In genomic region chr5:123367739-123368138, GRCh38 we compare ENCODE assay signal across 9 cellular contexts. TPM values are rescaled to one million over a fixed set of nuclear protein-coding genes. Genes with fewer than 3 reads are reported as not detected.
A peak's percentile ranks its signal among the peaks of the same experiment; 100 is the strongest.
DNase-seq lines count a peak whose midpoint lies in the region; ATAC-seq, FAIRE-seq and TF ChIP-seq lines count a peak whose summit lies in the region.
"Had no signal": no experiment of that assay in that cellular context is flagged by ENCODE, and none has a peak within 500 bp of the region (broad histone marks: within the 10 kb centered on the region; RNA-seq: fewer than 3 reads in every experiment).

No MANE protein-coding gene starts in this region.

- in situ Hi-C loops in astrocyte of the spinal cord (cut with HindIII; ENCODE audit: low sequenced_read_pairs) (no loop called here), GM13976 (cut with MboI; ENCODE audit: low sequenced_read_pairs, unreplicated experiment) (no loop called here)

- no peak for ATAC-seq in GM19452 (IDR thresholded peaks at IDR 0.05; ENCODE audit: unreplicated experiment)
- ATAC-seq in GM18870 (IDR thresholded peaks at IDR 0.05; ENCODE audit: unreplicated experiment): no peak

- TF ChIP-seq CTCF in D721Med (IDR thresholded peaks at IDR 0.05; ENCODE audit: insufficient read depth, missing control alignments) (peak; percentile 48), astrocyte of the spinal cord (IDR thresholded peaks at IDR 0.05; ENCODE audit: low read depth, low read length) (peak; percentile 29), GM13976 (IDR thresholded peaks at IDR 0.05; ENCODE audit: borderline replicate concordance, control extremely low read depth, extremely low read depth, insufficient read depth, missing control alignments) (no peak)

- H3K4me3 ChIP-seq in astrocyte of the spinal cord (ENCODE audit: low read depth, low read length): no peak overlapping the region

- DNase-seq in D721Med (ENCODE audit: insufficient read length, low spot score) (no peak), LHCN-M2 (ENCODE audit: low read depth) (peak; percentile 5), astrocyte of the spinal cord (ENCODE audit: low read depth, low spot score) (peak; percentile 28), medulla oblongata (ENCODE audit: extremely low spot score) (peak; percentile 18), GM13976 (ENCODE audit: low spot score) (no peak), KG1 (lab: John Stamatoyannopoulos, UW) (no peak)
- DNase-seq: activated CD4-positive, CD25-positive, alpha-beta regulatory T cell treated with anti-CD3 and anti-CD28 coated beads, Interleukin-2, amount 50 U/mL, for 72 hours had no signal

- FAIRE-seq in D721Med (lab: Jason Lieb, UNC): no peak

RNA-seq across cellular contexts. Expression of gene CEP120, which starts 55.5 kb away (rescaled TPM):
- total RNA-seq in LHCN-M2 (2014; rRNA removed): 19.8 and 24.6 TPM in 2 replicates
- 2.5 TPM for polyA plus RNA-seq in LHCN-M2 (2012)

Comparison
In these comparisons a context has a peak if more than half of its experiments do, and no peak if none do; other contexts are left out.
1. DNase-seq: peak in LHCN-M2 (single experiment), astrocyte of the spinal cord (single experiment) and medulla oblongata (single experiment); none in D721Med (single experiment), GM13976 (single experiment) and KG1 (single experiment).